ENCODE assay signal across 2 cellular contexts in genomic region chr19:8618751-8619150, GRCh38.
TF ChIP-seq lines count a peak whose summit lies in the region.

No MANE protein-coding gene starts in this region.

TF ChIP-seq in HEK293, 187 proteins besides CTCF, POLR2A, EP300 and RAD21 (continued from another document and continues in another):
- no peak for TF ChIP-seq ZNF518A (tag by site-specific recombination; conservative IDR thresholded peaks at IDR 0.05; ENCODE audit: low read depth)
- no peak for TF ChIP-seq ZNF596 (tag by site-specific recombination; IDR thresholded peaks at IDR 0.05)
- no peak for TF ChIP-seq AEBP2 (tag by site-specific recombination; IDR thresholded peaks at IDR 0.05; ENCODE audit: borderline replicate concordance)
- no peak for TF ChIP-seq ZNF626 (tag by site-specific recombination; IDR thresholded peaks at IDR 0.05)
- no peak for TF ChIP-seq KLF10 (tag by site-specific recombination; IDR thresholded peaks at IDR 0.05)
- TF ChIP-seq ZNF792 (tag by site-specific recombination; IDR thresholded peaks at IDR 0.05), result no peak
- TF ChIP-seq ZNF768 (tag by site-specific recombination; IDR thresholded peaks at IDR 0.05), result peak; percentile 5; the same call in 1 of the 2 replicates
- peak; percentile 71 for TF ChIP-seq ZBTB17 (tag by site-specific recombination; IDR thresholded peaks at IDR 0.05)
- no peak for TF ChIP-seq ZNF274 (IDR thresholded peaks at IDR 0.05; ENCODE audit: low read length)
- TF ChIP-seq ZNF274 (tag by site-specific recombination; IDR thresholded peaks at IDR 0.05; ENCODE audit: borderline replicate concordance), result no peak
- TF ChIP-seq PRDM2 (tag by site-specific recombination; IDR thresholded peaks at IDR 0.05; ENCODE audit: borderline replicate concordance), result no peak
- TF ChIP-seq WT1 (tag by site-specific recombination; IDR thresholded peaks at IDR 0.05), result no peak

TF ChIP-seq in K562, 482 proteins besides CTCF, POLR2A, EP300 and RAD21 (continued from another document):
- TF ChIP-seq ZFP91 (CRISPR knock-in tag; IDR thresholded peaks at IDR 0.05) (peak; percentile 81), NCOA6 (IDR thresholded peaks at IDR 0.05) (no peak), ARNT (IDR thresholded peaks at IDR 0.05) (no peak), ZC3H8 (IDR thresholded peaks at IDR 0.05) (no peak), ARID4B (CRISPR knock-in tag; IDR thresholded peaks at IDR 0.05) (no peak), ZNF318 (IDR thresholded peaks at IDR 0.05; ENCODE audit: borderline replicate concordance in 1 of 2, low read depth in 1 of 2) (no peak), ATF3 (IDR thresholded peaks at IDR 0.05) (peak; percentile 64), ATF3 (CRISPR knock-in tag; conservative IDR thresholded peaks at IDR 0.05) (no peak), JUND (IDR thresholded peaks at IDR 0.05; ENCODE audit: borderline replicate concordance, low read depth, low read length) (peak; percentile 76), JUND (tag; IDR thresholded peaks at IDR 0.05; ENCODE audit: borderline replicate concordance, low read depth, low read length) (peak; percentile 68; the same call in 1 of the 3 replicates), EP400 (IDR thresholded peaks at IDR 0.05) (no peak), ZNF384 (IDR thresholded peaks at IDR 0.05; ENCODE audit: low read depth, low read length) (peak; percentile 95)
